ENCODE assay signal across 1 cellular context in the genomic region with DNA sequence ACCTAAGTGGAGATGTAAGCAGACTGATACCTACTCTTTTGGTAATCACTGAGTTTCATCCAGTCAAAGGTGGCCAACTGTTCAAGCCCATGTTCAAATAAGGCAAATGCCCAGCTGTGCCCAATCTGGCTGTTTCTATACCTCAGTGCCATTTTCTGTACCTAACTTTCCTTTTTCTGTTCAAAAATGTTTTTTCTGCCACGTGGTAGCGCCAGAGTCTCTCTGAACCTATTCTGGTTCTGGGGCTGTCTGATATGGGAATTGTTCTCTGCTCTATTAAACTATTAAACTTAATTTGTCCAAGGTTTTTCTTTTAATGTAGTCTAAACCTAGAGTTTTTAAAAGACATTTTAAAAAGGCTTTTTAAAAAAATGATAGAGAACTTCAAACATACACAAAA.
TF ChIP-seq lines count a peak whose summit lies in the region.

No MANE protein-coding gene starts in this region.

TF ChIP-seq in SK-N-SH, 30 proteins besides CTCF, POLR2A, EP300 and RAD21 (continued from another document):
- TF ChIP-seq MAX (IDR thresholded peaks at IDR 0.05; ENCODE audit: low read depth) (no peak), GABPA (IDR thresholded peaks at IDR 0.05; ENCODE audit: low read depth) (no peak), MXI1 (IDR thresholded peaks at IDR 0.05; ENCODE audit: low read depth, low read length) (no peak), FOXM1 (IDR thresholded peaks at IDR 0.05; ENCODE audit: low read depth) (no peak), EZH2phosphoT487 (IDR thresholded peaks at IDR 0.05; ENCODE audit: borderline replicate concordance, low read depth) (no peak), USF1 (IDR thresholded peaks at IDR 0.05; ENCODE audit: borderline replicate concordance, low read depth) (no peak), FOXJ3 (CRISPR knock-in tag; IDR thresholded peaks at IDR 0.05) (no peak), RCOR1 (IDR thresholded peaks at IDR 0.05; ENCODE audit: low read length) (no peak), TEAD4 (IDR thresholded peaks at IDR 0.05; ENCODE audit: borderline replicate concordance, insufficient read depth) (no peak), JUND (IDR thresholded peaks at IDR 0.05) (no peak), PBX3 (IDR thresholded peaks at IDR 0.05) (no peak), MEF2A (IDR thresholded peaks at IDR 0.05; ENCODE audit: borderline replicate concordance, low read depth) (no peak), GATA2 (CRISPR knock-in tag; IDR thresholded peaks at IDR 0.05) (no peak), POLR2AphosphoS5 (IDR thresholded peaks at IDR 0.05; ENCODE audit: low read depth, low read length) (no peak)
- TF ChIP-seq, protein P1, sequence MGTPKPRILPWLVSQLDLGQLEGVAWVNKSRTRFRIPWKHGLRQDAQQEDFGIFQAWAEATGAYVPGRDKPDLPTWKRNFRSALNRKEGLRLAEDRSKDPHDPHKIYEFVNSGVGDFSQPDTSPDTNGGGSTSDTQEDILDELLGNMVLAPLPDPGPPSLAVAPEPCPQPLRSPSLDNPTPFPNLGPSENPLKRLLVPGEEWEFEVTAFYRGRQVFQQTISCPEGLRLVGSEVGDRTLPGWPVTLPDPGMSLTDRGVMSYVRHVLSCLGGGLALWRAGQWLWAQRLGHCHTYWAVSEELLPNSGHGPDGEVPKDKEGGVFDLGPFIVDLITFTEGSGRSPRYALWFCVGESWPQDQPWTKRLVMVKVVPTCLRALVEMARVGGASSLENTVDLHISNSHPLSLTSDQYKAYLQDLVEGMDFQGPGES (IDR thresholded peaks at IDR 0.05; ENCODE audit: low read depth, low read length), result no peak
TF ChIP-seq in SK-N-SH: peak in this region for 0.
